8 cellular contexts compared by ENCODE assay signal in the genomic region with DNA sequence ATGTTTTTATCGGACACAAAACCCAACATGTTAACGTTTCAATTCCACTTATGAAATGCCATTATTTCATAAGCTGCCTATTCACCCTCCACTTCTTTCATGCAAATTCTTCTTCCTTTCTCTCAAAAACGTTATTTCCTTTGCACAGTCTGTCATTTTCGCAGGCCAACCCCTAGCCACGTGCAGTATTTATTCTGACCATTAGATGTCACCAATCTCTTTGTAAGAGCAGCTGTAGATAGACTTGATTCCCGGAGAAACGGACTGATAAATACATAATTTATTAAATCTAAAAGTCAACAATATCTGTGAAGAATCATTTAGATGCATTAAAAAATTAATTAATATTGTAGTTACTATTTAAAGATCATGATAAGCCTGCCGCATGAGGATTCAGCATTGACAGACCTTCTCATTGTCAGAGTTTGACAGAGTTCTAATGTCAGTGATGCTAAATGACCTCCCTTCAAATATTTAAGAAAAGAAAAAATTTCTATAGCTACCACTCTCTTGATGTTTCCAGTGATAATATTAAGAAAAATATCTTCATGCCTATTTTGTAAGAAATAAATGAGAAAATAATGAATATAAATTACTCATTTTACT.
A peak's percentile ranks its signal among the peaks of the same experiment; 100 is the strongest.
DNase-seq lines count a peak whose midpoint lies in the region; ATAC-seq and TF ChIP-seq lines count a peak whose summit lies in the region.

No MANE protein-coding gene starts in this region.

- ATAC-seq in GM21390 (IDR thresholded peaks at IDR 0.05; ENCODE audit: unreplicated experiment), result peak; percentile 91
- ATAC-seq in HG03469 (IDR thresholded peaks at IDR 0.05; ENCODE audit: unreplicated experiment), result peak; percentile 98

- H2AFZ ChIP-seq in mammary epithelial cell (ENCODE audit: low read depth, low read length), result no peak overlapping the region

- BruUV-seq in mammary epithelial cell (replicated peaks; lab: Mats Ljungman, UMichigan), result no TSS peak

- H3K23ac ChIP-seq in mesendoderm (ENCODE audit: low read length), result no peak overlapping the region

- no peak overlapping the region for H2BK15ac ChIP-seq in mesendoderm (replicated peaks; ENCODE audit: low read depth)

- no peaks in the 10 kb centered on the region for H3K27me3 ChIP-seq in mammary epithelial cell (ENCODE audit: insufficient read depth, low read length)
- H3K27me3 ChIP-seq in mesendoderm (ENCODE audit: insufficient read depth, low read length, poor library complexity), result no peaks in the 10 kb centered on the region
- H3K27me3 ChIP-seq in sigmoid colon, result peaks cover 0 to 3% (median 0%) of the 10 kb centered on the region in 3 donors

- H3K79me1 ChIP-seq in mesendoderm (ENCODE audit: low read length), result no peaks in the 10 kb centered on the region

- H3K27ac ChIP-seq in mammary epithelial cell (ENCODE audit: insufficient read depth, low read depth, low read length) (no peak overlapping the region), mesendoderm (ENCODE audit: low read depth, low read length) (no peak overlapping the region), sigmoid colon (no peak overlapping the region)

- TF ChIP-seq POLR2A in sigmoid colon (IDR thresholded peaks at IDR 0.05), result no peak

- H2BK5ac ChIP-seq in mesendoderm (ENCODE audit: low read length), result no peak overlapping the region

- DNase-seq in GM03348 (ENCODE audit: low spot score) (peak; percentile 53), NCI-H69 (lab: John Stamatoyannopoulos, UW) (peak; percentile 92), mammary epithelial cell (peak; percentile 22), mesendoderm (peak; percentile 61), sigmoid colon (no peak), cardiac septum (ENCODE audit: low spot score) (no peak)

- H4K20me1 ChIP-seq in mammary epithelial cell (ENCODE audit: insufficient read depth, low read length), result no peaks in the 10 kb centered on the region

- H3K4ac ChIP-seq in mesendoderm (ENCODE audit: low read depth, low read length), result no peak overlapping the region

- TF ChIP-seq CTCF in mammary epithelial cell (conservative IDR thresholded peaks at IDR 0.05 in 1 of 2, IDR thresholded peaks at IDR 0.05 in 1 of 2; ENCODE audit: extremely low read depth in 1 of 2, insufficient read depth in 1 of 2, low read depth in 1 of 2, low read length in 2 of 2) (peak; percentile 78 to 79), sigmoid colon (IDR thresholded peaks at IDR 0.05) (peak in 2 of 4 experiments; percentile 18 to 37)

- no peak overlapping the region for H3K4me3 ChIP-seq in mammary epithelial cell (replicated peaks in 1 of 3; ENCODE audit: insufficient read depth in 1 of 3, low read depth in 2 of 3, low read length in 3 of 3)
- H3K4me3 ChIP-seq in mesendoderm (ENCODE audit: low read length), result no peak overlapping the region
- H3K4me3 ChIP-seq in sigmoid colon, result no peak overlapping the region

- intact Hi-C loops in mammary epithelial cell (cut with micrococcal nuclease), result loop anchor here (1.0 to 10.0 kb wide), 4 partner anchors 109 to 1220 kb away; no protein-coding TSS in a partner anchor
- intact Hi-C loops in sigmoid colon (cut with DNase I), result no loop called here
- intact Hi-C loops in cardiac septum (cut with DNase I), result no loop called here

- H2BK120ac ChIP-seq in mesendoderm (ENCODE audit: low read depth, low read length), result no peak overlapping the region

- H3K56ac ChIP-seq in mesendoderm (ENCODE audit: low read length), result no peak overlapping the region

- no peak overlapping the region for H2AK5ac ChIP-seq in mesendoderm (ENCODE audit: low read length)

- no peak overlapping the region for H3K4me2 ChIP-seq in mammary epithelial cell (ENCODE audit: insufficient read depth, low read depth, low read length)
- H3K4me2 ChIP-seq in mesendoderm (ENCODE audit: low read length), result no peak overlapping the region

- CTCF ChIA-PET in mammary epithelial cell (lab: Charles Lee; ENCODE audit: low non-redundant PET), result no interaction called here

- no peaks in the 10 kb centered on the region for H3K9me3 ChIP-seq in mammary epithelial cell (replicated peaks; ENCODE audit: insufficient read depth, low read length)
- H3K9me3 ChIP-seq in sigmoid colon, result no peaks in the 10 kb centered on the region

- no peak overlapping the region for H4K5ac ChIP-seq in mesendoderm (ENCODE audit: low read length)

- WGBS in mammary epithelial cell (ENCODE audit: low coverage, missing lambda C conversion rate), result 10% methylated on average over 8 of the region's 8 CpGs
- WGBS in mesendoderm (ENCODE audit: extremely low coverage, insufficient coverage, low lambda C conversion rate), result no CpG with 5 or more reads among the region's 8 CpGs
- WGBS in sigmoid colon, 2 donors, result 18 to 26% methylated on average over 8 of the region's 8 CpGs

- H3K9ac ChIP-seq in mammary epithelial cell (ENCODE audit: insufficient read depth, low read length) (no peak overlapping the region), mesendoderm (ENCODE audit: low read length) (no peak overlapping the region)

- in situ Hi-C loops in mammary epithelial cell (cut with MboI; ENCODE audit: low sequenced_read_pairs in 2 of 2), result loop anchor here in 1 of 2 donors (25.0 kb wide), 2 partner anchors 818 to 1218 kb away; no protein-coding TSS in a partner anchor

- dilution Hi-C loops in mammary epithelial cell (cut with HindIII; ENCODE audit: low sequenced_read_pairs), result no loop called here

- H3K79me2 ChIP-seq in mammary epithelial cell (ENCODE audit: insufficient read depth, low read length) (no peaks in the 10 kb centered on the region), mesendoderm (ENCODE audit: control insufficient read depth, insufficient read depth, low read length) (no peaks in the 10 kb centered on the region)

- no peak overlapping the region for H4K8ac ChIP-seq in mesendoderm (ENCODE audit: low read depth, low read length)

- no peak overlapping the region for H3K18ac ChIP-seq in mesendoderm (ENCODE audit: low read length)

- H3K4me1 ChIP-seq in mammary epithelial cell (ENCODE audit: insufficient read depth, low read length) (no peaks in the 10 kb centered on the region), mesendoderm (ENCODE audit: control insufficient read depth, low read depth, low read length) (no peaks in the 10 kb centered on the region), sigmoid colon (no peaks in the 10 kb centered on the region)

- TF ChIP-seq EP300 in sigmoid colon (IDR thresholded peaks at IDR 0.05), result no peak

- no peaks in the 10 kb centered on the region for H3K36me3 ChIP-seq in mammary epithelial cell (ENCODE audit: insufficient read depth, low read length)
- no peaks in the 10 kb centered on the region for H3K36me3 ChIP-seq in mesendoderm (ENCODE audit: control insufficient read depth, insufficient read depth, low read length)
- no peaks in the 10 kb centered on the region for H3K36me3 ChIP-seq in sigmoid colon

Comparison
In these comparisons a context has a peak if more than half of its experiments do, and no peak if none do; other contexts are left out.
1. DNase-seq: peak in GM03348 (single experiment), NCI-H69 (single experiment), mammary epithelial cell (single experiment) and mesendoderm (single experiment); none in sigmoid colon (single experiment) and cardiac septum (single experiment).